Comparison of ENCODE assay signal across 13 cellular contexts in genomic region chr19:3054265-3054971, GRCh38. TPM values are rescaled to one million over a fixed set of nuclear protein-coding genes. Genes with fewer than 3 reads are reported as not detected.
DNase-seq lines count a peak whose midpoint lies in the region; ATAC-seq and TF ChIP-seq lines count a peak whose summit lies in the region.
"Had no signal": no experiment of that assay in that cellular context is flagged by ENCODE, and none has a peak within 500 bp of the region (broad histone marks: within the 10 kb centered on the region; RNA-seq: fewer than 3 reads in every experiment).

No MANE protein-coding gene starts in this region.

- CTCF ChIA-PET in activated CD8-positive, alpha-beta T cell treated with anti-CD3 and anti-CD28 coated beads, Interleukin-2, amount 10 ng/mL, durations not matched to agents 7 days and 5 days (lab: Charles Lee): no interaction called here

- H3K4me1 ChIP-seq in cardiac muscle cell (ENCODE audit: low read depth): peaks cover 12% of the 10 kb centered on the region
- peaks cover 2 to 51% (median 24%) of the 10 kb centered on the region in 3 donors for H3K4me1 ChIP-seq in gastroesophageal sphincter

- peak overlapping the region; percentile 65 for H3K27ac Mint-ChIP-seq in activated CD8-positive, alpha-beta T cell treated with anti-CD3 and anti-CD28 coated beads, Interleukin-2, amount 10 ng/mL, durations not matched to agents 7 days and 5 days
- H3K27ac Mint-ChIP-seq in type B pancreatic cell: peak overlapping the region; percentile 96
- H3K27ac Mint-ChIP-seq: dendritic cell treated with granulocyte-macrophage colony-stimulating factor and Interleukin-4, amounts not matched to agents 40 ng/mL and 50 ng/mL, for 4 days had no signal

- no peak overlapping the region for H3K4me3 Mint-ChIP-seq in activated CD8-positive, alpha-beta T cell treated with anti-CD3 and anti-CD28 coated beads, Interleukin-2, amount 10 ng/mL, durations not matched to agents 7 days and 5 days
- peak overlapping the region; percentile 81 for H3K4me3 Mint-ChIP-seq in type B pancreatic cell
- H3K4me3 Mint-ChIP-seq: dendritic cell treated with granulocyte-macrophage colony-stimulating factor and Interleukin-4, amounts not matched to agents 40 ng/mL and 50 ng/mL, for 4 days had no signal

- no peak for TF ChIP-seq CTCF in cardiac muscle cell (IDR thresholded peaks at IDR 0.05; ENCODE audit: low read depth, low read length)
- no peak for TF ChIP-seq CTCF in gastroesophageal sphincter (IDR thresholded peaks at IDR 0.05)
- no peak for TF ChIP-seq CTCF in type B pancreatic cell (conservative IDR thresholded peaks at IDR 0.05)

- H3K4me1 Mint-ChIP-seq in activated CD8-positive, alpha-beta T cell treated with anti-CD3 and anti-CD28 coated beads, Interleukin-2, amount 10 ng/mL, durations not matched to agents 7 days and 5 days (ENCODE audit: low read depth): peaks cover 29% of the 10 kb centered on the region
- peaks cover 33% of the 10 kb centered on the region for H3K4me1 Mint-ChIP-seq in type B pancreatic cell (ENCODE audit: unreplicated experiment)

- H3K9me3 ChIP-seq in cardiac muscle cell (ENCODE audit: low read depth): no peaks in the 10 kb centered on the region
- H3K9me3 ChIP-seq in gastroesophageal sphincter: no peaks in the 10 kb centered on the region
- H3K9me3 ChIP-seq: adrenal gland, transverse colon had no signal

- no peak for TF ChIP-seq EP300 in gastroesophageal sphincter (IDR thresholded peaks at IDR 0.05)

- no peaks in the 10 kb centered on the region for H3K27me3 Mint-ChIP-seq in activated CD8-positive, alpha-beta T cell treated with anti-CD3 and anti-CD28 coated beads, Interleukin-2, amount 10 ng/mL, durations not matched to agents 7 days and 5 days (ENCODE audit: low read depth)
- no peaks in the 10 kb centered on the region for H3K27me3 Mint-ChIP-seq in type B pancreatic cell

- peaks cover 42% of the 10 kb centered on the region for H3K36me3 Mint-ChIP-seq in activated CD8-positive, alpha-beta T cell treated with anti-CD3 and anti-CD28 coated beads, Interleukin-2, amount 10 ng/mL, durations not matched to agents 7 days and 5 days (ENCODE audit: low read depth)
- peaks cover 13% of the 10 kb centered on the region for H3K36me3 Mint-ChIP-seq in type B pancreatic cell

- ATAC-seq in Right ventricle myocardium inferior (no peak), gastroesophageal sphincter (no peak)
- no peak for ATAC-seq in activated CD8-positive, alpha-beta T cell treated with anti-CD3 and anti-CD28 coated beads, Interleukin-2, amount 10 ng/mL, durations not matched to agents 7 days and 5 days

- DNase-seq in cardiac muscle cell (ENCODE audit: low read depth in 1 of 2, low spot score in 1 of 2) (no peak), Right ventricle myocardium inferior (ENCODE audit: missing footprints) (no peak), type B pancreatic cell (ENCODE audit: extremely low spot score, unreplicated experiment) (no peak), ureter (ENCODE audit: low spot score) (no peak), hepatic stellate cell (ENCODE audit: low spot score) (no peak), NCI-H774 (lab: John Stamatoyannopoulos, UW) (no peak)
- no peak for DNase-seq in activated CD8-positive, alpha-beta T cell treated with anti-CD3 and anti-CD28 coated beads, Interleukin-2, amount 10 ng/mL, durations not matched to agents 7 days and 5 days
- DNase-seq: adrenal gland, NCI-H1694, NCI-H748 treated with DMSO at 0.1 percent for 48 hours, transverse colon had no signal

- POLR2A ChIA-PET in activated CD8-positive, alpha-beta T cell treated with anti-CD3 and anti-CD28 coated beads, Interleukin-2, amount 10 ng/mL, durations not matched to agents 7 days and 5 days (lab: Charles Lee): interaction anchor here (0.9 kb wide), 1 partner anchor 18 kb away, joined by 4 read pairs; no protein-coding TSS in a partner anchor

- 81% methylated on average over 4 of the region's 4 CpGs; no CpG with 5 or more reads in 1 of the 2 donors for WGBS in gastroesophageal sphincter (ENCODE audit: low coverage in 1 of 2), 2 donors

- no peak overlapping the region for H3K4me3 ChIP-seq in cardiac muscle cell
- H3K4me3 ChIP-seq in gastroesophageal sphincter: no peak overlapping the region
- H3K4me3 ChIP-seq: adrenal gland, transverse colon had no signal

- intact Hi-C loops in Right ventricle myocardium inferior (cut with DNase I): no loop called here

- TF ChIP-seq POLR2A in gastroesophageal sphincter (IDR thresholded peaks at IDR 0.05): no peak

- H3K9me3 Mint-ChIP-seq in activated CD8-positive, alpha-beta T cell treated with anti-CD3 and anti-CD28 coated beads, Interleukin-2, amount 10 ng/mL, durations not matched to agents 7 days and 5 days (ENCODE audit: insufficient read depth): no peaks in the 10 kb centered on the region
- H3K9me3 Mint-ChIP-seq in type B pancreatic cell: no peaks in the 10 kb centered on the region
- H3K9me3 Mint-ChIP-seq: dendritic cell treated with granulocyte-macrophage colony-stimulating factor and Interleukin-4, amounts not matched to agents 40 ng/mL and 50 ng/mL, for 4 days had no signal

- H3K27me3 ChIP-seq in cardiac muscle cell: no peaks in the 10 kb centered on the region
- H3K27me3 ChIP-seq in gastroesophageal sphincter: no peaks in the 10 kb centered on the region
- H3K27me3 ChIP-seq: adrenal gland, transverse colon had no signal

- H3K27ac ChIP-seq in cardiac muscle cell: peak overlapping the region; percentile 35
- peak overlapping the region in 3 of 4 donors; percentile 85 to 99 (median 98) for H3K27ac ChIP-seq in gastroesophageal sphincter

- H3K36me3 ChIP-seq in cardiac muscle cell: peaks cover 21% of the 10 kb centered on the region
- peaks cover 0 to 65% of the 10 kb centered on the region in 2 donors for H3K36me3 ChIP-seq in gastroesophageal sphincter

RNA-seq across cellular contexts. Expression of gene TLE5, which starts 7.9 kb away (rescaled TPM):
- total RNA-seq in cardiac muscle cell (612 and 690 TPM in 2 replicates), Right ventricle myocardium inferior (775 TPM), gastroesophageal sphincter (100 to 1,000 TPM; 502 to 905 (median 558) TPM), type B pancreatic cell (ENCODE audit: low replicate concordance) (302 and 418 TPM in 2 replicates), ureter (623 TPM)
- 446 and 487 TPM in 2 replicates for polyA plus RNA-seq in cardiac muscle cell
- total RNA-seq in activated CD8-positive, alpha-beta T cell treated with anti-CD3 and anti-CD28 coated beads, Interleukin-2, amount 10 ng/mL, durations not matched to agents 7 days and 5 days: 100 to 1,000 TPM; 635 to 655 TPM

RNA-seq across cellular contexts. Expression of gene TLE2, which starts 25.3 kb away (rescaled TPM):
- 71.1 and 95.9 TPM in 2 replicates for total RNA-seq in cardiac muscle cell
- polyA plus RNA-seq in cardiac muscle cell: 102 and 105 TPM in 2 replicates
- total RNA-seq in Right ventricle myocardium inferior: 58.6 TPM
- under 1 TPM; 0.24 to 0.57 TPM for total RNA-seq in activated CD8-positive, alpha-beta T cell treated with anti-CD3 and anti-CD28 coated beads, Interleukin-2, amount 10 ng/mL, durations not matched to agents 7 days and 5 days
- 10 to 100 TPM; 27.1 to 46.1 (median 34.4) TPM for total RNA-seq in gastroesophageal sphincter
- 37.7 and 52.8 TPM in 2 replicates for total RNA-seq in type B pancreatic cell (ENCODE audit: low replicate concordance)
- total RNA-seq in ureter: 95.2 TPM

RNA-seq across cellular contexts. Expression of gene GNA11, which starts 39.7 kb away (rescaled TPM):
- total RNA-seq in cardiac muscle cell: 36.5 and 47.5 TPM in 2 replicates
- polyA plus RNA-seq in cardiac muscle cell: 60.8 and 63.3 TPM in 2 replicates
- 64.7 TPM for total RNA-seq in Right ventricle myocardium inferior
- total RNA-seq in activated CD8-positive, alpha-beta T cell treated with anti-CD3 and anti-CD28 coated beads, Interleukin-2, amount 10 ng/mL, durations not matched to agents 7 days and 5 days: under 1 TPM; 0.08 to 0.71 TPM
- total RNA-seq in gastroesophageal sphincter: 100 to 1,000 TPM in 1 of 4 donors, 10 to 100 TPM in 3; 68.4 to 154 (median 83.4) TPM
- total RNA-seq in type B pancreatic cell (ENCODE audit: low replicate concordance): 46.9 and 62.0 TPM in 2 replicates
- 68.5 TPM for total RNA-seq in ureter

Comparison
In these comparisons a context has a peak if more than half of its experiments do, and no peak if none do; other contexts are left out.
1. RNA of gene TLE2, which starts 25.3 kb away (total RNA-seq): 71.1 to 95.9 TPM in cardiac muscle cell, 95.2 TPM in ureter (single experiment), 58.6 TPM in Right ventricle myocardium inferior (single experiment), 27.1 to 46.1 TPM in gastroesophageal sphincter and 37.7 to 52.8 TPM in type B pancreatic cell; 0.24 to 0.57 TPM in activated CD8-positive, alpha-beta T cell treated with anti-CD3 and anti-CD28 coated beads, Interleukin-2, amount 10 ng/mL, durations not matched to agents 7 days and 5 days; every median in the first group is over 10 times any median in the second.
2. RNA of gene GNA11, which starts 39.7 kb away (total RNA-seq): 68.4 to 154 TPM in gastroesophageal sphincter, 68.5 TPM in ureter (single experiment), 64.7 TPM in Right ventricle myocardium inferior (single experiment), 46.9 to 62.0 TPM in type B pancreatic cell and 36.5 to 47.5 TPM in cardiac muscle cell; 0.08 to 0.71 TPM in activated CD8-positive, alpha-beta T cell treated with anti-CD3 and anti-CD28 coated beads, Interleukin-2, amount 10 ng/mL, durations not matched to agents 7 days and 5 days; every median in the first group is over 10 times any median in the second.